Comparison of ENCODE assay signal across 12 cellular contexts in the genomic region with DNA sequence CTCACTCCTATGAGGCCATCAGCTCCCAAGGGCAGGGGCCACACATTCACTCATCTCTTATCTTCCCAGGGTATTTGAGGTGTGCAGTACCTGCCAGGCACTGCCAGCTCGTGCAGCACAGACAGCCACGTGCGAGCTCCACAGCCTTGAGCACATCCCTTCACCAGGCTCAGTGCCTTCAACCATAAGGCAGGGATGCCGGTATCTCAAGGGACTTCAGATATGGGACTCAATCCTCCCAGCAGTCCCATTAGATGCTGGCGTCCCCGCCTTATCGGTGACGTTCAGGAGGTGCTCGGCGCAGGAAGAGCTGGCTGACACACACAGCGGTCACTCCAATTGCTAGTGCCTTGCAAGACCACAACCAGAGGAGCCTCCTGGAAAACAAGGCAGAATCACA. TPM values are rescaled to one million over a fixed set of nuclear protein-coding genes. Genes with fewer than 3 reads are reported as not detected.
DNase-seq lines count a peak whose midpoint lies in the region; ATAC-seq, FAIRE-seq and TF ChIP-seq lines count a peak whose summit lies in the region.
"Had no signal": no experiment of that assay in that cellular context is flagged by ENCODE, and none has a peak within 500 bp of the region (broad histone marks: within the 10 kb centered on the region; RNA-seq: fewer than 3 reads in every experiment).

No MANE protein-coding gene starts in this region.

- no peak for TF ChIP-seq CTCF in AG10803 (conservative IDR thresholded peaks at IDR 0.05; ENCODE audit: low read length)
- no peak for TF ChIP-seq CTCF in Calu3 (IDR thresholded peaks at IDR 0.05; ENCODE audit: unreplicated experiment)
- no peak for TF ChIP-seq CTCF in GM12878 (IDR thresholded peaks at IDR 0.05 in 2 of 3, conservative IDR thresholded peaks at IDR 0.05 in 1 of 3; ENCODE audit: control insufficient read depth in 2 of 3, extremely low read depth in 1 of 3, insufficient read depth in 1 of 3, low read depth in 3 of 3, low read length in 3 of 3)
- no peak for TF ChIP-seq CTCF in mesothelial cell of epicardium (IDR thresholded peaks at IDR 0.05; ENCODE audit: unreplicated experiment)

- no peaks in the 10 kb centered on the region; the same call in 1 of the 2 replicates for H4K20me1 ChIP-seq in GM12878 (ENCODE audit: control insufficient read depth, insufficient read depth)

- H3K36me3 ChIP-seq in GM12878 (ENCODE audit: control insufficient read depth in 2 of 2, insufficient read depth in 2 of 2, low read length in 1 of 2), result peaks cover 69 to 71% of the 10 kb centered on the region in 2 experiments

- H3K27ac ChIP-seq in GM12878 (ENCODE audit: control insufficient read depth, insufficient read depth), result no peak overlapping the region

- in situ Hi-C loops in GM12878 (cut with MboI), result no loop called here

- RAD21 ChIA-PET in GM12878 (lab: Charles Lee; ENCODE audit: unreplicated experiment), result no interaction called here

- H3K4me2 ChIP-seq in GM12878 (ENCODE audit: control insufficient read depth, insufficient read depth), result no peak overlapping the region

- H3K27ac Mint-ChIP-seq in Calu3 (ENCODE audit: unreplicated experiment) (peak overlapping the region; percentile 57), mesothelial cell of epicardium (peak overlapping the region; percentile 53)

- no peak for FAIRE-seq in GM12878 (lab: Jason Lieb, UNC)

- H3K9me3 ChIP-seq in GM12878 (replicated peaks; ENCODE audit: control insufficient read depth, insufficient read depth, low read length), result no peaks in the 10 kb centered on the region

- intact Hi-C loops in Calu3 (cut with micrococcal nuclease; ENCODE audit: unreplicated experiment), result no loop called here
- intact Hi-C loops in GM12878 (cut with micrococcal nuclease; ENCODE audit: unreplicated experiment), result no loop called here
- intact Hi-C loops in head of caudate nucleus (cut with DNase I), result no loop called here

- H3K27me3 ChIP-seq in GM12878 (replicated peaks in 1 of 2; ENCODE audit: control insufficient read depth in 2 of 2, insufficient read depth in 2 of 2, low read length in 1 of 2), result no peaks in the 10 kb centered on the region

- H3K4me3 ChIP-seq in AG10803 (ENCODE audit: low read length) (no peak overlapping the region), GM12878 (no peak overlapping the region)

- no peaks in the 10 kb centered on the region; the same call in 1 of the 2 replicates for H3K79me2 ChIP-seq in GM12878 (ENCODE audit: control insufficient read depth, insufficient read depth, low read length)

- no peak for TF ChIP-seq RAD21 in GM12878 (IDR thresholded peaks at IDR 0.05; ENCODE audit: insufficient read depth, low read depth, low read length)

- ATAC-seq in GM12878 (no peak), HG03280 (IDR thresholded peaks at IDR 0.05; ENCODE audit: unreplicated experiment) (no peak)

- H3K9ac ChIP-seq in GM12878 (ENCODE audit: control insufficient read depth, insufficient read depth, low read length), result no peak overlapping the region

- H3K36me3 Mint-ChIP-seq in Calu3 (ENCODE audit: insufficient read depth, unreplicated experiment) (peaks cover 100% of the 10 kb centered on the region), mesothelial cell of epicardium (peaks cover 72% of the 10 kb centered on the region)

- POLR2A ChIA-PET in GM12878 (lab: Charles Lee), result interaction anchor here (0.6 kb wide), 1 partner anchor 20 kb away, joined by 6 read pairs; no protein-coding TSS in a partner anchor

- WGBS in GM12878 (ENCODE audit: insufficient coverage, insufficient replicate concordance, low lambda C conversion rate, missing lambda C conversion rate), result 94% methylated on average over 11 of the region's 11 CpGs

- H3K4me1 ChIP-seq in GM12878 (ENCODE audit: control insufficient read depth, insufficient read depth, low read length), result no peaks in the 10 kb centered on the region

- BruUV-seq in Calu3 (replicated peaks; lab: Mats Ljungman, UMichigan), result no TSS peak
- BruUV-seq in GM12878 (replicated peaks; lab: Mats Ljungman, UMichigan), result no TSS peak

- TF ChIP-seq EP300 in GM12878 (IDR thresholded peaks at IDR 0.05; ENCODE audit: borderline replicate concordance in 1 of 2, control insufficient read depth in 1 of 2, low read depth in 2 of 2, low read length in 2 of 2), result no peak

- H3K4me1 Mint-ChIP-seq in Calu3 (ENCODE audit: low read depth, unreplicated experiment) (peaks cover 88% of the 10 kb centered on the region), mesothelial cell of epicardium (peaks cover 1% of the 10 kb centered on the region)

- H3K4me3 Mint-ChIP-seq in Calu3 (ENCODE audit: low read depth, unreplicated experiment), result peak overlapping the region; percentile 29
- no peak overlapping the region for H3K4me3 Mint-ChIP-seq in mesothelial cell of epicardium

- CTCF ChIA-PET in Calu3 (lab: Charles Lee), result interaction anchor here (1.5 kb wide), 1 partner anchor 9 kb away, joined by 3 read pairs; no protein-coding TSS in a partner anchor
- CTCF ChIA-PET in GM12878 (lab: Yijun Ruan, JAX), result interaction anchor here (1.0 to 1.1 kb wide), 2 partner anchors 68 to 200 kb away, joined by 3 read pairs; no protein-coding TSS in a partner anchor

- SMC1A ChIA-PET in GM12878 (lab: Charles Lee; ENCODE audit: uncharacterized antibody, unreplicated experiment), result interaction anchor here (0.7 to 1.1 kb wide), 3 partner anchors 15 to 226 kb away, joined by 3 read pairs; no protein-coding TSS in a partner anchor

- H2AFZ ChIP-seq in GM12878 (ENCODE audit: control insufficient read depth, low read depth, low read length), result no peak overlapping the region

- DNase-seq in AG10803 (ENCODE audit: low read depth) (peak; percentile 20), Calu3 (no peak), GM12878 (ENCODE audit: low read depth, low spot score) (no peak), mesothelial cell of epicardium (ENCODE audit: low spot score in 2 of 2, unreplicated experiment in 2 of 2) (no peak), head of caudate nucleus (no peak), RPMI8226 (no peak), DMS 273 treated with DMSO at 0.1 percent for 48 hours (lab: John Stamatoyannopoulos, UW) (no peak)
- DNase-seq: COR-L47; MM.1S; stimulated activated CD4-positive, alpha-beta T cell treated with anti-CD3 and anti-CD28 coated beads, Interleukin-4, amount 100 ng/mL, for 4 hours; T-helper 9 cell had no signal

- peak; percentile 56 for TF ChIP-seq POLR2A in GM12878 (IDR thresholded peaks at IDR 0.05; ENCODE audit: low read depth, low read length)

- H3K9me3 Mint-ChIP-seq in Calu3 (ENCODE audit: low read depth, unreplicated experiment) (no peaks in the 10 kb centered on the region), mesothelial cell of epicardium (no peaks in the 10 kb centered on the region)

- H3K27me3 Mint-ChIP-seq in Calu3 (ENCODE audit: unreplicated experiment) (no peaks in the 10 kb centered on the region), mesothelial cell of epicardium (ENCODE audit: low read depth) (no peaks in the 10 kb centered on the region)

TF ChIP-seq in GM12878, 131 proteins besides CTCF, POLR2A, EP300 and RAD21 (continues in another document):
- TF ChIP-seq NFIC (IDR thresholded peaks at IDR 0.05; ENCODE audit: low read depth, low read length), result no peak
- TF ChIP-seq RFX5 (IDR thresholded peaks at IDR 0.05; ENCODE audit: low read depth, low read length), result no peak
- no peak for TF ChIP-seq SMARCA5 (IDR thresholded peaks at IDR 0.05)
- TF ChIP-seq ZNF24 (IDR thresholded peaks at IDR 0.05), result no peak
- TF ChIP-seq CBFB (IDR thresholded peaks at IDR 0.05; ENCODE audit: low read depth), result no peak
- TF ChIP-seq, protein P1, sequence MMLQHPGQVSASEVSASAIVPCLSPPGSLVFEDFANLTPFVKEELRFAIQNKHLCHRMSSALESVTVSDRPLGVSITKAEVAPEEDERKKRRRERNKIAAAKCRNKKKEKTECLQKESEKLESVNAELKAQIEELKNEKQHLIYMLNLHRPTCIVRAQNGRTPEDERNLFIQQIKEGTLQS (IDR thresholded peaks at IDR 0.05; ENCODE audit: borderline replicate concordance, extremely low read depth, low read depth, low read length), result no peak
- no peak for TF ChIP-seq HDAC2 (IDR thresholded peaks at IDR 0.05)
- no peak for TF ChIP-seq CBX3 (IDR thresholded peaks at IDR 0.05; ENCODE audit: borderline replicate concordance, low read depth)
- no peak for TF ChIP-seq KAT2A (conservative IDR thresholded peaks at IDR 0.05; ENCODE audit: control insufficient read depth, low read depth, low read length)
- no peak for TF ChIP-seq RAD51 (IDR thresholded peaks at IDR 0.05)
- TF ChIP-seq SIN3A (IDR thresholded peaks at IDR 0.05; ENCODE audit: low read depth, low read length), result no peak
- TF ChIP-seq, protein P2, sequence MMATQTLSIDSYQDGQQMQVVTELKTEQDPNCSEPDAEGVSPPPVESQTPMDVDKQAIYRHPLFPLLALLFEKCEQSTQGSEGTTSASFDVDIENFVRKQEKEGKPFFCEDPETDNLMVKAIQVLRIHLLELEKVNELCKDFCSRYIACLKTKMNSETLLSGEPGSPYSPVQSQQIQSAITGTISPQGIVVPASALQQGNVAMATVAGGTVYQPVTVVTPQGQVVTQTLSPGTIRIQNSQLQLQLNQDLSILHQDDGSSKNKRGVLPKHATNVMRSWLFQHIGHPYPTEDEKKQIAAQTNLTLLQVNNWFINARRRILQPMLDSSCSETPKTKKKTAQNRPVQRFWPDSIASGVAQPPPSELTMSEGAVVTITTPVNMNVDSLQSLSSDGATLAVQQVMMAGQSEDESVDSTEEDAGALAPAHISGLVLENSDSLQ (IDR thresholded peaks at IDR 0.05), result no peak

RNA-seq across cellular contexts. Expression of a gene that starts 47.0 kb away (rescaled TPM):
- total RNA-seq in Calu3 (2022), result 935 and 954 TPM in 2 replicates
- 54.4 and 55.1 TPM in 2 replicates for total RNA-seq in GM12878 (2013; cell fraction: nucleolus; rRNA removed)
- total RNA-seq in GM12878 (2014; rRNA removed), result 189 and 200 TPM in 2 replicates
- 155 and 160 TPM in 2 replicates for total RNA-seq in GM12878 (2014; rRNA removed; fragmentation: Illumina TruSeq; extraction: Trizol)
- total RNA-seq in GM12878 (2021), result 248 and 249 TPM in 2 replicates
- polyA plus RNA-seq in GM12878 (2011; ENCODE audit: low read depth), result 148 TPM
- polyA plus RNA-seq in GM12878 (2011; rRNA removed), result 93.4 and 128 TPM in 2 replicates
- polyA plus RNA-seq in GM12878 (2011; cell fraction: cytosol; rRNA removed), result 112 and 120 TPM in 2 replicates
- 120 and 221 TPM in 2 replicates for polyA plus RNA-seq in GM12878 (2011; cell fraction: nucleus; rRNA removed)
- 164 and 171 TPM in 2 replicates for polyA plus RNA-seq in GM12878 (2012)
- polyA plus RNA-seq in GM12878 (2014; fragmentation: Illumina TruSeq; extraction: Trizol), result 141 and 160 TPM in 2 replicates
- 10 to 100 TPM; 79.1 to 98.6 TPM for polyA plus RNA-seq in GM12878 (2014; fragmentation: Nextera tagmentation; extraction: Ambion mirVana)
- 162 and 171 TPM in 2 replicates for polyA plus RNA-seq in GM12878 (2014; rRNA removed)
- polyA plus RNA-seq in GM12878 (2016; fragmentation: Nextera tagmentation; extraction: Ambion mirVana), result 100 to 1,000 TPM; 277 to 282 TPM
- polyA minus RNA-seq in GM12878 (2011; rRNA and poly(A)+ RNA removed), result 93.4 and 100 TPM in 2 replicates
- 46.6 and 47.4 TPM in 2 replicates for polyA minus RNA-seq in GM12878 (2011; cell fraction: cytosol; rRNA and poly(A)+ RNA removed)
- polyA minus RNA-seq in GM12878 (2011; cell fraction: nucleus; rRNA and poly(A)+ RNA removed), result 24.4 and 59.1 TPM in 2 replicates
- 195 to 208 TPM (median 204 TPM) in 3 replicates for total RNA-seq in mesothelial cell of epicardium
